In genomic region chr7:27183682-27184341, GRCh38 we compare ENCODE assay signal across 9 cellular contexts. TPM values are rescaled to one million over a fixed set of nuclear protein-coding genes. Genes with fewer than 3 reads are reported as not detected.
A peak's percentile ranks its signal among the peaks of the same experiment; 100 is the strongest.
DNase-seq lines count a peak whose midpoint lies in the region; ATAC-seq and TF ChIP-seq lines count a peak whose summit lies in the region.
"Had no signal": no experiment of that assay in that cellular context is flagged by ENCODE, and none has a peak within 500 bp of the region (broad histone marks: within the 10 kb centered on the region; RNA-seq: fewer than 3 reads in every experiment).

No MANE protein-coding gene starts in this region.

- intact Hi-C loops in mucosa of descending colon (cut with DNase I, micrococcal nuclease), result no loop called here

- no peak for ATAC-seq in mucosa of descending colon
- no peak for ATAC-seq in GM21515 (IDR thresholded peaks at IDR 0.05; ENCODE audit: unreplicated experiment)

- H3K4me3 Mint-ChIP-seq in activated naive CD4-positive, alpha-beta T cell treated with anti-CD3 and anti-CD28 coated beads, Interleukin-2, amount 50 U/mL, for 24 hours, result peak overlapping the region; percentile 66

- DNase-seq in AG09309 (ENCODE audit: low read depth), result no peak
- no peak for DNase-seq in HEK293T (ENCODE audit: extremely low spot score)
- peak in 1 of 3 donors; percentile 56 for DNase-seq in mucosa of descending colon
- DNase-seq in activated gamma-delta T cell (lab: John Stamatoyannopoulos, UW), result no peak
- no peak for DNase-seq in stimulated activated CD4-positive, alpha-beta T cell treated with anti-CD3 and anti-CD28 coated beads, Interleukin-2, amount 100 ng/mL, for 24 hours
- no peak for DNase-seq in NCI-H1694 treated with DMSO at 0.1 percent for 48 hours (lab: John Stamatoyannopoulos, UW)

- POLR2A ChIA-PET in HEK293T (lab: Yijun Ruan, JAX), result interaction anchor here (0.6 to 10.3 kb wide), 12 partner anchors 12 to 983 kb away, joined by 3 to 215 read pairs (median 9); partner anchors contain the start of genes CBX3, HNRNPA2B1, HOXA10 and HOXA13

- H3K36me3 ChIP-seq in mucosa of descending colon (ENCODE audit: low read depth), result no peaks in the 10 kb centered on the region

- peak overlapping the region; percentile 98 for H3K4me3 ChIP-seq in AG09309 (ENCODE audit: control insufficient read depth, low read depth, low read length)
- peak overlapping the region; percentile 50 for H3K4me3 ChIP-seq in mucosa of descending colon

- TF ChIP-seq CTCF in AG09309 (IDR thresholded peaks at IDR 0.05; ENCODE audit: control insufficient read depth, insufficient read depth, low read depth, low read length, missing control alignments), result no peak
- no peak for TF ChIP-seq CTCF in mucosa of descending colon (IDR thresholded peaks at IDR 0.05)

- peaks cover 64% of the 10 kb centered on the region for H3K27me3 Mint-ChIP-seq in activated naive CD4-positive, alpha-beta T cell treated with anti-CD3 and anti-CD28 coated beads, Interleukin-2, amount 50 U/mL, for 24 hours

- H3K36me3 Mint-ChIP-seq in activated naive CD4-positive, alpha-beta T cell treated with anti-CD3 and anti-CD28 coated beads, Interleukin-2, amount 50 U/mL, for 24 hours, result peaks cover 1% of the 10 kb centered on the region

- H3K27ac Mint-ChIP-seq in activated naive CD4-positive, alpha-beta T cell treated with anti-CD3 and anti-CD28 coated beads, Interleukin-2, amount 50 U/mL, for 24 hours, result no peak overlapping the region

- H3K4me1 Mint-ChIP-seq in activated naive CD4-positive, alpha-beta T cell treated with anti-CD3 and anti-CD28 coated beads, Interleukin-2, amount 50 U/mL, for 24 hours, result peaks cover 49% of the 10 kb centered on the region

- H3K4me1 ChIP-seq in mucosa of descending colon (ENCODE audit: low read depth), result peaks cover 34% of the 10 kb centered on the region

- no peaks in the 10 kb centered on the region for H3K9me3 Mint-ChIP-seq in activated naive CD4-positive, alpha-beta T cell treated with anti-CD3 and anti-CD28 coated beads, Interleukin-2, amount 50 U/mL, for 24 hours

- no peaks in the 10 kb centered on the region for H3K9me3 ChIP-seq in mucosa of descending colon

- CTCF ChIA-PET in HEK293T (lab: Yijun Ruan, JAX), result interaction anchor here (0.6 to 1.3 kb wide), 4 partner anchors 12 to 986 kb away, joined by 3 to 4 read pairs (median 4); no protein-coding TSS in a partner anchor

TF ChIP-seq in HEK293T, 16 proteins besides CTCF, POLR2A, EP300 and RAD21:
- TF ChIP-seq L3MBTL2 (conservative IDR thresholded peaks at IDR 0.05) (peak; percentile 53), ELF4 (IDR thresholded peaks at IDR 0.05) (no peak)

RNA-seq across cellular contexts. Expression of gene HOXA11, which starts 1.2 kb away (rescaled TPM):
- total RNA-seq in mucosa of descending colon, result 10 to 100 TPM in 1 of 3 donors, 1 to 10 TPM in 2; 3.2 to 27.2 (median 5.4) TPM
- total RNA-seq: cerebellum had no signal

RNA-seq across cellular contexts. Expression of gene HOXA10, which starts 9.7 kb away (rescaled TPM):
- total RNA-seq in mucosa of descending colon, result 10 to 100 TPM; 25.0 to 56.9 (median 25.8) TPM
- total RNA-seq: cerebellum had no signal

RNA-seq across cellular contexts. Expression of gene HOXA13, which starts 16.1 kb away (rescaled TPM):
- 10 to 100 TPM; 28.0 to 54.3 (median 42.2) TPM for total RNA-seq in mucosa of descending colon
- total RNA-seq: cerebellum had no signal

RNA-seq across cellular contexts. Expression of gene HOXA9, which starts 18.5 kb away (rescaled TPM):
- 10 to 100 TPM; 22.0 to 27.9 (median 25.0) TPM for total RNA-seq in mucosa of descending colon
- total RNA-seq: cerebellum had no signal

RNA-seq across cellular contexts. Expression of gene HOXA7, which starts 27.3 kb away (rescaled TPM):
- total RNA-seq in mucosa of descending colon, result 10 to 100 TPM; 17.1 to 29.8 (median 27.9) TPM
- total RNA-seq: cerebellum had no signal
